Comparison of ENCODE assay signal across 8 cellular contexts in the genomic region with DNA sequence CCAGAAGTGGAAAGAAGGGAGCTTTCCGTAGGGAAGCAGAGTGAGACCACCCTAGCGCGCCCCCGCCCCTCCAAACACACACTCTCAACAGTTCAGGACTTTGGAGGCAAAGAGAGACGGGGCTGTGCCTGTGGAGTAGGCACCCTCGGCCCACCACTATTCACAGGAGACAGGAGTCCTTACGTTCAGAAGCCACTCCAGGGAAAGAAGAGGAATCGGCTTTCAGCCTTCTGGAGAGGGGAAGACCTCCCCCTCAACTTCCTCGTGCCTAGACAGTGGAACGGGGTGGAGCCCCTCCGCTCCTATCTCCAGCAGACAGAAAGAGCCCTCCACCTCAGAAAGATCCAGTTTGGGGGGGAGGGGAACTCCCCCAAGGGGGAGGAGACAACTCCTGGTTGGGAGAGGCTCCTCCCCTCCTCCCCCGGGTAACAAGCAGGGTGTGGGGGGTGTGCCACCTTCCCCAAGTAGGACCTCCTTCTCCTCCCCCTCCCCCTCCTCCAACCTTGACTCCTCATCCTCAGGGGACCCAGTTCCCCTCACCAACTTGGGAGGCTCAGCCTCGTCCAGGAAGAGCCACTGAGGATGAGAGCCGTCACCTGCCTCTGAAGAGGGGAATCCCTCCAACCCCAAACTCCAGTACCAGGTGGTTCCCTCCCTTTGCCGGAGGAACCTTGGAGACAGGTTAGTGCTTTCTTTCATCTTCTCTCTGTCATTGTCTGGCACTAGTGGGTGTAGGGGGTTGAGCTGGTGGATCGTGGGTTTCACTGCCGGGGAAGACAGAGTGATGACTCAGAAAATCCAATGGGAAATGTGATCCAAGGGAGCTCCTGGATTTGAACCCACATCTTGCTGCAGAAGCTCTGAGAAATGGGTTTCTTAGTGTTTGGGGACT. TPM values are rescaled to one million over a fixed set of nuclear protein-coding genes. Genes with fewer than 3 reads are reported as not detected.
A peak's percentile ranks its signal among the peaks of the same experiment; 100 is the strongest.
DNase-seq lines count a peak whose midpoint lies in the region; ATAC-seq and TF ChIP-seq lines count a peak whose summit lies in the region.

No MANE protein-coding gene starts in this region.

- peak overlapping the region; percentile 93 for H3K9ac ChIP-seq in neural cell (ENCODE audit: low read length)

- H2AFZ ChIP-seq in neural cell (ENCODE audit: low read depth, low read length), result peak overlapping the region; percentile 84

- peak overlapping the region; percentile 52 for H3K4me2 ChIP-seq in neural cell (ENCODE audit: low read length)

- H3K27ac ChIP-seq in neural cell (ENCODE audit: low read length) (peak overlapping the region; percentile 68), uterus (peak overlapping the region; percentile 97 to 98)

- H3K9me2 ChIP-seq in neural cell (ENCODE audit: insufficient read depth, low read length), result no peaks in the 10 kb centered on the region

- no peaks in the 10 kb centered on the region for H4K20me1 ChIP-seq in neural cell (ENCODE audit: insufficient read depth)

- intact Hi-C loops in uterus (cut with DNase I; ENCODE audit: low total_unique reads), result no loop called here

- TF ChIP-seq EP300 in neural cell (conservative IDR thresholded peaks at IDR 0.05; ENCODE audit: poor library complexity, severe bottlenecking), result no peak

- H3K9me3 ChIP-seq in neural cell (ENCODE audit: low read length) (no peaks in the 10 kb centered on the region), uterus (no peaks in the 10 kb centered on the region)

- peaks cover 8% of the 10 kb centered on the region for H3K79me2 ChIP-seq in neural cell (replicated peaks; ENCODE audit: insufficient read depth, low read length)

- TF ChIP-seq RAD21 in neural cell (conservative IDR thresholded peaks at IDR 0.05), result no peak

- H3K36me3 ChIP-seq in neural cell (ENCODE audit: insufficient read depth, low read length) (no peaks in the 10 kb centered on the region), uterus (no peaks in the 10 kb centered on the region)

- H3F3A ChIP-seq in neural cell (ENCODE audit: insufficient read depth, low read length, poor library complexity, severe bottlenecking), result peaks cover 5% of the 10 kb centered on the region

- no peaks in the 10 kb centered on the region for H3K27me3 ChIP-seq in neural cell (ENCODE audit: insufficient read depth, low read depth, low read length)
- no peaks in the 10 kb centered on the region for H3K27me3 ChIP-seq in uterus

- peak; percentile 49 to 62 for TF ChIP-seq POLR2A in uterus (IDR thresholded peaks at IDR 0.05)

- peaks cover 0 to 3% of the 10 kb centered on the region in 2 donors for H3K4me1 ChIP-seq in uterus

- TF ChIP-seq CTCF in HFF-Myc (IDR thresholded peaks at IDR 0.05; ENCODE audit: low read depth, low read length, missing control alignments), result no peak
- peak; percentile 22 for TF ChIP-seq CTCF in neural cell (IDR thresholded peaks at IDR 0.05; ENCODE audit: poor library complexity, severe bottlenecking)
- no peak for TF ChIP-seq CTCF in uterus (IDR thresholded peaks at IDR 0.05)

- H3K4me3 ChIP-seq in HFF-Myc (replicated peaks; ENCODE audit: low read depth, low read length) (peak overlapping the region; percentile 83), neural cell (ENCODE audit: low read length) (peak overlapping the region; percentile 94), uterus (peak overlapping the region; percentile 80 to 95)

- DNase-seq in GM03348 (ENCODE audit: low spot score) (peak; percentile 84), HFF-Myc (ENCODE audit: extremely low read depth, low read depth) (no peak), NCI-H82 treated with DMSO at 0.1 percent for 48 hours (lab: John Stamatoyannopoulos, UW; ENCODE audit: unreplicated experiment) (peak; percentile 39), foreskin melanocyte (peak; percentile 17), uterus (peak; percentile 75 to 81)
- peak; percentile 30 for DNase-seq in activated T-helper 9 cell treated with anti-CD3 and anti-CD28 coated beads, Interleukin-2, amount 50 U/mL, for 16 hours (ENCODE audit: low read depth)

- ATAC-seq in GM21528 (IDR thresholded peaks at IDR 0.05; ENCODE audit: low FRiP score, unreplicated experiment), result no peak

TF ChIP-seq in neural cell, 6 proteins besides CTCF, POLR2A, EP300 and RAD21:
- TF ChIP-seq SMC3 (conservative IDR thresholded peaks at IDR 0.05; ENCODE audit: poor library complexity), result no peak
- no peak for TF ChIP-seq MXI1 (conservative IDR thresholded peaks at IDR 0.05; ENCODE audit: poor library complexity, severe bottlenecking)
- TF ChIP-seq, protein P1, sequence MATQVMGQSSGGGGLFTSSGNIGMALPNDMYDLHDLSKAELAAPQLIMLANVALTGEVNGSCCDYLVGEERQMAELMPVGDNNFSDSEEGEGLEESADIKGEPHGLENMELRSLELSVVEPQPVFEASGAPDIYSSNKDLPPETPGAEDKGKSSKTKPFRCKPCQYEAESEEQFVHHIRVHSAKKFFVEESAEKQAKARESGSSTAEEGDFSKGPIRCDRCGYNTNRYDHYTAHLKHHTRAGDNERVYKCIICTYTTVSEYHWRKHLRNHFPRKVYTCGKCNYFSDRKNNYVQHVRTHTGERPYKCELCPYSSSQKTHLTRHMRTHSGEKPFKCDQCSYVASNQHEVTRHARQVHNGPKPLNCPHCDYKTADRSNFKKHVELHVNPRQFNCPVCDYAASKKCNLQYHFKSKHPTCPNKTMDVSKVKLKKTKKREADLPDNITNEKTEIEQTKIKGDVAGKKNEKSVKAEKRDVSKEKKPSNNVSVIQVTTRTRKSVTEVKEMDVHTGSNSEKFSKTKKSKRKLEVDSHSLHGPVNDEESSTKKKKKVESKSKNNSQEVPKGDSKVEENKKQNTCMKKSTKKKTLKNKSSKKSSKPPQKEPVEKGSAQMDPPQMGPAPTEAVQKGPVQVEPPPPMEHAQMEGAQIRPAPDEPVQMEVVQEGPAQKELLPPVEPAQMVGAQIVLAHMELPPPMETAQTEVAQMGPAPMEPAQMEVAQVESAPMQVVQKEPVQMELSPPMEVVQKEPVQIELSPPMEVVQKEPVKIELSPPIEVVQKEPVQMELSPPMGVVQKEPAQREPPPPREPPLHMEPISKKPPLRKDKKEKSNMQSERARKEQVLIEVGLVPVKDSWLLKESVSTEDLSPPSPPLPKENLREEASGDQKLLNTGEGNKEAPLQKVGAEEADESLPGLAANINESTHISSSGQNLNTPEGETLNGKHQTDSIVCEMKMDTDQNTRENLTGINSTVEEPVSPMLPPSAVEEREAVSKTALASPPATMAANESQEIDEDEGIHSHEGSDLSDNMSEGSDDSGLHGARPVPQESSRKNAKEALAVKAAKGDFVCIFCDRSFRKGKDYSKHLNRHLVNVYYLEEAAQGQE (IDR thresholded peaks at IDR 0.05; ENCODE audit: borderline replicate concordance), result no peak
- no peak for TF ChIP-seq TAF1 (IDR thresholded peaks at IDR 0.05; ENCODE audit: low read depth)
- no peak for TF ChIP-seq EZH2 (IDR thresholded peaks at IDR 0.05; ENCODE audit: borderline replicate concordance, insufficient read depth, low read length, poor library complexity, severe bottlenecking)
- TF ChIP-seq POLR2AphosphoS5 (IDR thresholded peaks at IDR 0.05), result no peak

RNA-seq across cellular contexts. Expression of gene FOXJ2, which starts 0.9 kb away (rescaled TPM):
- polyA plus RNA-seq in neural cell, result 5.8 and 6.4 TPM in 2 replicates
- 6.1 and 8.0 TPM in 2 replicates for polyA minus RNA-seq in neural cell
- total RNA-seq in uterus, result 10 to 100 TPM in 2 of 4 donors, 1 to 10 TPM in 2; 7.4 to 37.7 (median 10.8) TPM

RNA-seq across cellular contexts. Expression of gene C3AR1, which starts 32.8 kb away (rescaled TPM):
- not detected in 2 replicates for polyA plus RNA-seq in neural cell
- polyA minus RNA-seq in neural cell, result not detected in 2 replicates
- total RNA-seq in uterus, result 10 to 100 TPM in 1 of 4 donors, 1 to 10 TPM in 3; 1.0 to 23.8 (median 4.4) TPM

RNA-seq across cellular contexts. Expression of gene NECAP1, which starts 48.7 kb away (rescaled TPM):
- polyA plus RNA-seq in neural cell, result 297 and 331 TPM in 2 replicates
- 282 and 371 TPM in 2 replicates for polyA minus RNA-seq in neural cell
- total RNA-seq in uterus, result 10 to 100 TPM in 3 of 4 donors, 1 to 10 TPM in 1; 10.0 to 49.6 (median 25.4) TPM
